In the genomic region with DNA sequence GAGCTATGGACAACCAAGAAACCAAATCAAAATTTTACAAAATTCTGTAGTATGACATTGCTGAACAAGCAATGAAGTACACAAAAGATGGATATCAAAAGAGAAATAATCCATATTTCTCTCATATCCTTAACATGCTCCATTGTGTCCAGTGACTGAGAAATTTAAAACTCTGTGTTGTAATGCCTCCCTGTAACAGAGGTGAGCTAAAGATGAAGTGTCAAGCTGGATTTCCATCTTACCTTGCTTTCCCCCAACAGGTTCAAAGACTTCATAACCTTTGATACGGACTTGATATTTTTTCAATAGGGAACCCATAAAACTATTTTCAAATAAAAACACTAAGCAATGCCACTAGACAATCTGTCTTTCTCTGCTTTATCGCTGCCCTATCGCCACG, we compare ENCODE assay signal across 8 cellular contexts.
DNase-seq lines count a peak whose midpoint lies in the region; ATAC-seq and TF ChIP-seq lines count a peak whose summit lies in the region.

No MANE protein-coding gene starts in this region.

- intact Hi-C loops in left lung (cut with DNase I) = no loop called here
- intact Hi-C loops in thyroid gland (cut with DNase I) = no loop called here

- H3K36me3 ChIP-seq in left lung = no peaks in the 10 kb centered on the region
- no peaks in the 10 kb centered on the region for H3K36me3 ChIP-seq in thyroid gland

- H3K4me1 ChIP-seq in left lung (peaks cover 8 to 30% of the 10 kb centered on the region in 2 donors), thyroid gland (peaks cover 10 to 16% of the 10 kb centered on the region in 2 donors)

- H3K27ac Mint-ChIP-seq in activated T-cell treated with anti-CD3 and anti-CD28 coated beads, Interleukin-2, amount 50 U/mL, for 24 hours = peak overlapping the region; percentile 95

- TF ChIP-seq CTCF in left lung (IDR thresholded peaks at IDR 0.05) (no peak), thyroid gland (IDR thresholded peaks at IDR 0.05) (no peak)

- H3K4me3 Mint-ChIP-seq in activated T-cell treated with anti-CD3 and anti-CD28 coated beads, Interleukin-2, amount 50 U/mL, for 24 hours = peak overlapping the region; percentile 93

- no peak for DNase-seq in activated T-cell treated with anti-CD3 and anti-CD28 coated beads, Interleukin-2, amount 50 U/mL, for 24 hours
- no peak for DNase-seq in activated T-cell treated with anti-CD3 and anti-CD28 coated beads, Interleukin-2, amount 50 U/mL, for 1 hour
- DNase-seq in left lung (no peak), thyroid gland (no peak), NCI-H1092 treated with DMSO at 0.1 percent for 48 hours (lab: John Stamatoyannopoulos, UW) (no peak), activated gamma-delta T cell (lab: John Stamatoyannopoulos, UW) (no peak)

- TF ChIP-seq POLR2A in thyroid gland (IDR thresholded peaks at IDR 0.05) = no peak

- H3K27me3 Mint-ChIP-seq in activated T-cell treated with anti-CD3 and anti-CD28 coated beads, Interleukin-2, amount 50 U/mL, for 24 hours = no peaks in the 10 kb centered on the region

- H3K27me3 ChIP-seq in left lung (no peaks in the 10 kb centered on the region), thyroid gland (no peaks in the 10 kb centered on the region)

- H3K9me3 ChIP-seq in left lung (no peaks in the 10 kb centered on the region), thyroid gland (no peaks in the 10 kb centered on the region)

- H3K4me3 ChIP-seq in left lung (peak overlapping the region; percentile 69), thyroid gland (replicated peaks in 1 of 3) (peak overlapping the region; percentile 54 to 96 (median 74))

- H3K9me3 Mint-ChIP-seq in activated T-cell treated with anti-CD3 and anti-CD28 coated beads, Interleukin-2, amount 50 U/mL, for 24 hours = no peaks in the 10 kb centered on the region

- H3K27ac ChIP-seq in angular gyrus (ENCODE audit: low read depth, low read length) (peak overlapping the region; percentile 93), left lung (peak overlapping the region; percentile 98), thyroid gland (peak overlapping the region; percentile 97 to 98 (median 98))

- 30 to 39% methylated on average over 4 of the region's 4 CpGs for WGBS in thyroid gland, 2 donors

- H3K4me1 Mint-ChIP-seq in activated T-cell treated with anti-CD3 and anti-CD28 coated beads, Interleukin-2, amount 50 U/mL, for 24 hours (ENCODE audit: low read depth) = peaks cover 36% of the 10 kb centered on the region

- no peak for ATAC-seq in left lung
- ATAC-seq in GM21723 (IDR thresholded peaks at IDR 0.05; ENCODE audit: unreplicated experiment) = no peak

- peaks cover 8% of the 10 kb centered on the region for H3K36me3 Mint-ChIP-seq in activated T-cell treated with anti-CD3 and anti-CD28 coated beads, Interleukin-2, amount 50 U/mL, for 24 hours (ENCODE audit: low read depth)
